11 cellular contexts compared by ENCODE assay signal in genomic region chr6:99604161-99605073, GRCh38. TPM values are rescaled to one million over a fixed set of nuclear protein-coding genes. Genes with fewer than 3 reads are reported as not detected.
A peak's percentile ranks its signal among the peaks of the same experiment; 100 is the strongest.
DNase-seq lines count a peak whose midpoint lies in the region; ATAC-seq and TF ChIP-seq lines count a peak whose summit lies in the region.
"Had no signal": no experiment of that assay in that cellular context is flagged by ENCODE, and none has a peak within 500 bp of the region (broad histone marks: within the 10 kb centered on the region; RNA-seq: fewer than 3 reads in every experiment).

No MANE protein-coding gene starts in this region.

- H3K9me3 ChIP-seq in right atrium auricular region (no peaks in the 10 kb centered on the region), adipocyte (ENCODE audit: control insufficient read depth, low read length) (peaks cover 10% of the 10 kb centered on the region)
- H3K9me3 ChIP-seq: esophagus squamous epithelium had no signal

- H3K9me3 Mint-ChIP-seq in mesothelial cell of epicardium: no peaks in the 10 kb centered on the region

- peaks cover 0 to 37% of the 10 kb centered on the region in 2 donors for H3K4me1 ChIP-seq in right atrium auricular region
- H3K4me1 ChIP-seq in adipocyte (ENCODE audit: control insufficient read depth, insufficient read depth, low read length): peaks cover 19% of the 10 kb centered on the region
- H3K4me1 ChIP-seq in urinary bladder (ENCODE audit: insufficient read depth): no peaks in the 10 kb centered on the region

- WGBS in urinary bladder: 10% methylated on average over 31 of the region's 31 CpGs

- POLR2A ChIA-PET in GM10248 (lab: Yijun Ruan, JAX): no interaction called here

- no peak overlapping the region for H3K27ac Mint-ChIP-seq in mesothelial cell of epicardium

- DNase-seq in right atrium auricular region (ENCODE audit: low spot score): no peak
- no peak for DNase-seq in Right ventricle myocardium superior
- DNase-seq in adipocyte (ENCODE audit: low read depth): no peak
- no peak for DNase-seq in mesothelial cell of epicardium (ENCODE audit: low spot score in 2 of 2, unreplicated experiment in 2 of 2)
- DNase-seq in GM10248 (ENCODE audit: extremely low spot score): no peak
- DNase-seq in DMS79 treated with DMSO at 0.1 percent for 48 hours (lab: John Stamatoyannopoulos, UW): no peak
- DNase-seq in DMS153 treated with DMSO at 0.1 percent for 48 hours (lab: John Stamatoyannopoulos, UW; ENCODE audit: unreplicated experiment): no peak
- DNase-seq: DMS79, esophagus squamous epithelium, RPMI8226 had no signal

- CTCF ChIA-PET in GM10248 (lab: Yijun Ruan, JAX): interaction anchor here (1.1 to 3.1 kb wide), 8 partner anchors 8 to 152 kb away, joined by 3 to 21 read pairs (median 4); no protein-coding TSS in a partner anchor

- peak overlapping the region; percentile 41 for H3K4me3 Mint-ChIP-seq in mesothelial cell of epicardium

- peaks cover 72 to 83% of the 10 kb centered on the region in 2 donors for H3K27me3 ChIP-seq in right atrium auricular region
- H3K27me3 ChIP-seq in adipocyte (replicated peaks; ENCODE audit: control insufficient read depth, insufficient read depth, low read length): peaks cover 94% of the 10 kb centered on the region

- H3K36me3 ChIP-seq in right atrium auricular region (no peaks in the 10 kb centered on the region), adipocyte (ENCODE audit: control insufficient read depth, insufficient read depth, low read length, severe bottlenecking) (no peaks in the 10 kb centered on the region), urinary bladder (ENCODE audit: insufficient read depth) (no peaks in the 10 kb centered on the region)
- H3K36me3 ChIP-seq: esophagus squamous epithelium had no signal

- H3K4me1 Mint-ChIP-seq in mesothelial cell of epicardium: peaks cover 10% of the 10 kb centered on the region

- no peak for ATAC-seq in Right ventricle myocardium superior (ENCODE audit: poor library complexity)

- intact Hi-C loops in Right ventricle myocardium superior (cut with DNase I): no loop called here

- H3K4me3 ChIP-seq in right atrium auricular region (peak overlapping the region; percentile 11 to 33), adipocyte (ENCODE audit: low read length) (peak overlapping the region; percentile 64), urinary bladder (ENCODE audit: low read depth, low read length) (peak overlapping the region; percentile 6)

- no peak overlapping the region for H3K9ac ChIP-seq in adipocyte (ENCODE audit: low read length)

- no peak overlapping the region for H3K27ac ChIP-seq in right atrium auricular region
- H3K27ac ChIP-seq in urinary bladder (ENCODE audit: low read depth): no peak overlapping the region
- H3K27ac ChIP-seq: esophagus squamous epithelium had no signal

- TF ChIP-seq CTCF in right atrium auricular region (IDR thresholded peaks at IDR 0.05) (no peak), mesothelial cell of epicardium (IDR thresholded peaks at IDR 0.05; ENCODE audit: unreplicated experiment) (no peak), GM10248 (IDR thresholded peaks at IDR 0.05; ENCODE audit: control extremely low read depth, extremely low read depth, low read depth, missing control alignments) (no peak)

- H3K36me3 Mint-ChIP-seq in mesothelial cell of epicardium: no peaks in the 10 kb centered on the region

- H3K27me3 Mint-ChIP-seq in mesothelial cell of epicardium (ENCODE audit: low read depth): peaks cover 98% of the 10 kb centered on the region

RNA-seq across cellular contexts. Expression of gene PRDM13, which starts 2.2 kb away (rescaled TPM):
- total RNA-seq in right atrium auricular region (not detected), Right ventricle myocardium superior (not detected), mesothelial cell of epicardium (not detected in 3 replicates), urinary bladder (not detected)
- not detected for polyA plus RNA-seq in urinary bladder

RNA-seq across cellular contexts. Expression of gene CCNC, which starts 36.0 kb away (rescaled TPM):
- 10 to 100 TPM; 17.6 to 23.1 TPM for total RNA-seq in right atrium auricular region
- total RNA-seq in Right ventricle myocardium superior: 19.3 TPM
- total RNA-seq in mesothelial cell of epicardium: 51.9 to 55.5 TPM (median 54.3 TPM) in 3 replicates
- total RNA-seq in urinary bladder: 106 TPM
- 22.7 TPM for polyA plus RNA-seq in urinary bladder

Comparison
In these comparisons a context has a peak if more than half of its experiments do, and no peak if none do; other contexts are left out.
1. H3K4me3 ChIP-seq: peak in every context shown above with its lines; median percentile 64 in adipocyte; 22 in right atrium auricular region; 6 in urinary bladder.